Comparison of ENCODE assay signal across 19 cellular contexts in the genomic region with DNA sequence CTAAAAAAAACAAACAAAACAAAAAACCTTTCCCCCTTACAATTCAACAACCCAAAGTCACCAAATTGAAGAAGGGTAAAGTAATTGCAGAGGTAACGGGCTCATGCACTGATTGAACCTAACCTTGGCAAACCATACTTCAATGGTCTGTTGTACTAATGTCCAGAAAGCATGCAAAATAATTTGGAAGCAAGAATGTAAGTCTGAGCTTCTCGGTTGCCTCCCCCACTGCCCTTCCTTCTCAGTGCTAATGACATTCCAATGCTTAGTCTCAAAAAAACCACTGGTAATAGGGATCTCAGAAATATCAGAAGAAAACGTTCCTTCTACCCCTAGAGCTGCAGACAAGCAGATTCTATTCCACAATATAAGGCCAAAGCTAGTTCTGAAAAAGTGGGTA.
DNase-seq lines count a peak whose midpoint lies in the region.
"Had no signal": no experiment of that assay in that cellular context is flagged by ENCODE, and none has a peak within 500 bp of the region (broad histone marks: within the 10 kb centered on the region; RNA-seq: fewer than 3 reads in every experiment).

No MANE protein-coding gene starts in this region.

- H3K27ac ChIP-seq in HUES48 (ENCODE audit: low read depth, low read length) (peak overlapping the region; percentile 82), skin epidermis (peak overlapping the region in 11 of 21 experiments; percentile 2 to 76 (median 22))
- H3K27ac ChIP-seq: KMS-11, prostate gland, testis had no signal

- no peak overlapping the region for H3K9ac ChIP-seq in HUES48 (ENCODE audit: low read depth, low read length)
- H3K9ac ChIP-seq: KMS-11 had no signal

- H3K9me3 ChIP-seq in HUES48 (ENCODE audit: control insufficient read depth, insufficient read depth, low read length) = no peaks in the 10 kb centered on the region
- H3K9me3 ChIP-seq: adrenal gland, Caco-2, prostate gland, testis had no signal

- H3K27me3 ChIP-seq in HUES48 (ENCODE audit: control insufficient read depth, insufficient read depth, low read length) = no peaks in the 10 kb centered on the region
- H3K27me3 ChIP-seq: adrenal gland, testis had no signal

- H3K36me3 ChIP-seq in HUES48 (ENCODE audit: control insufficient read depth, insufficient read depth, low read length) = no peaks in the 10 kb centered on the region
- H3K36me3 ChIP-seq: adrenal gland, prostate gland had no signal

- DNase-seq in astrocyte of the hippocampus (ENCODE audit: low read depth, low spot score) = peak; percentile 34
- peak; percentile 59 for DNase-seq in left kidney (ENCODE audit: low read depth, low spot score)
- no peak for DNase-seq in Ammon's horn (ENCODE audit: low spot score)
- no peak for DNase-seq in CD1c-positive myeloid dendritic cell (ENCODE audit: extremely low spot score)
- no peak for DNase-seq in activated gamma-delta T cell (lab: John Stamatoyannopoulos, UW)
- DNase-seq: activated CD4-positive, alpha-beta T cell treated with anti-CD3 and anti-CD28 coated beads, Interleukin-2, amount 10 ng/mL, durations not matched to agents 7 days and 5 days; activated effector memory CD4-positive, alpha-beta T cell treated with anti-CD3 and anti-CD28 coated beads, Interleukin-2, amount 50 U/mL, for 16 hours; Caco-2; caudate nucleus; effector CD4-positive, alpha-beta T cell; HFFc6; NCI-H2029; NCI-H510A treated with DMSO at 0.1 percent for 48 hours; testis had no signal

- peaks cover 20% of the 10 kb centered on the region for H3K4me1 ChIP-seq in HUES48 (ENCODE audit: control insufficient read depth, insufficient read depth, low read length)
- H3K4me1 ChIP-seq: adrenal gland, Caco-2, prostate gland, testis had no signal

- no peak overlapping the region for H3K4me3 ChIP-seq in HUES48 (ENCODE audit: low read depth, low read length)
- no peak overlapping the region for H3K4me3 ChIP-seq in skin epidermis
- H3K4me3 ChIP-seq: adrenal gland, prostate gland, testis had no signal

Comparison
In these comparisons a context has a peak if more than half of its experiments do, and no peak if none do; other contexts are left out.
1. DNase-seq: peak in astrocyte of the hippocampus (single experiment) and left kidney (single experiment); none in Ammon's horn (single experiment), CD1c-positive myeloid dendritic cell (single experiment) and activated gamma-delta T cell (single experiment).